In genomic region chr14:91022622-91023028, GRCh38 we compare ENCODE assay signal across 8 cellular contexts. TPM values are rescaled to one million over a fixed set of nuclear protein-coding genes. Genes with fewer than 3 reads are reported as not detected.
A peak's percentile ranks its signal among the peaks of the same experiment; 100 is the strongest.
DNase-seq lines count a peak whose midpoint lies in the region; ATAC-seq and TF ChIP-seq lines count a peak whose summit lies in the region.
"Not testable (repeated sequence)": the region's sequence is repeated elsewhere in the genome, so short reads cannot be mapped to it uniquely, and the experiment has no call there.

No MANE protein-coding gene starts in this region.

- H3K4me3 Mint-ChIP-seq in HFFc6: peak overlapping the region; percentile 75
- H3K4me3 Mint-ChIP-seq in activated naive CD4-positive, alpha-beta T cell treated with anti-CD3 and anti-CD28 coated beads, Interleukin-2, amount 10 ng/mL, durations not matched to agents 7 days and 5 days: peak overlapping the region; percentile 73

- H3K9me3 Mint-ChIP-seq in HFFc6; activated naive CD4-positive, alpha-beta T cell treated with anti-CD3 and anti-CD28 coated beads, Interleukin-2, amount 10 ng/mL, durations not matched to agents 7 days and 5 days: not testable (repeated sequence)

- DNase-seq in Ammon's horn (ENCODE audit: low spot score) (peak; percentile 33), SIG-M5 treated with dmso at 0.1 percent for 504 hours (lab: John Stamatoyannopoulos, UW; ENCODE audit: unreplicated experiment) (peak; percentile 80), germinal center (ENCODE audit: low spot score) (peak; percentile 51)
- not testable (repeated sequence) for DNase-seq in HFFc6; sciatic nerve (ENCODE audit: low spot score)
- peak; percentile 33 for DNase-seq in activated naive CD4-positive, alpha-beta T cell treated with anti-CD3 and anti-CD28 coated beads, Interleukin-2, amount 10 ng/mL, durations not matched to agents 7 days and 5 days

- H3K36me3 Mint-ChIP-seq in HFFc6 (ENCODE audit: low read depth): not testable (repeated sequence)
- peaks cover 58% of the 10 kb centered on the region for H3K36me3 Mint-ChIP-seq in activated naive CD4-positive, alpha-beta T cell treated with anti-CD3 and anti-CD28 coated beads, Interleukin-2, amount 10 ng/mL, durations not matched to agents 7 days and 5 days

- H3K4me1 Mint-ChIP-seq in HFFc6 (ENCODE audit: low read depth): not testable (repeated sequence)
- peaks cover 89% of the 10 kb centered on the region for H3K4me1 Mint-ChIP-seq in activated naive CD4-positive, alpha-beta T cell treated with anti-CD3 and anti-CD28 coated beads, Interleukin-2, amount 10 ng/mL, durations not matched to agents 7 days and 5 days

- TF ChIP-seq CTCF in HFFc6 (IDR thresholded peaks at IDR 0.05): not testable (repeated sequence)

- intact Hi-C loops in sciatic nerve (cut with DNase I): not testable (repeated sequence)

- not testable (repeated sequence) for H3K27me3 Mint-ChIP-seq in HFFc6 (ENCODE audit: insufficient read depth); activated naive CD4-positive, alpha-beta T cell treated with anti-CD3 and anti-CD28 coated beads, Interleukin-2, amount 10 ng/mL, durations not matched to agents 7 days and 5 days

- peak; percentile 86 for ATAC-seq in GM18870 (IDR thresholded peaks at IDR 0.05; ENCODE audit: unreplicated experiment)
- ATAC-seq in HG03520 (IDR thresholded peaks at IDR 0.05; ENCODE audit: unreplicated experiment): peak; percentile 94
- peak; percentile 45 for ATAC-seq in sciatic nerve

- not testable (repeated sequence) for H3K27ac Mint-ChIP-seq in HFFc6
- H3K27ac Mint-ChIP-seq in activated naive CD4-positive, alpha-beta T cell treated with anti-CD3 and anti-CD28 coated beads, Interleukin-2, amount 10 ng/mL, durations not matched to agents 7 days and 5 days: peak overlapping the region; percentile 99

- CTCF ChIA-PET in activated naive CD4-positive, alpha-beta T cell treated with anti-CD3 and anti-CD28 coated beads, Interleukin-2, amount 10 ng/mL, durations not matched to agents 7 days and 5 days (lab: Charles Lee): interaction anchor here (1.0 to 1.1 kb wide), 2 partner anchors 12 to 37 kb away, joined by 3 read pairs; no protein-coding TSS in a partner anchor

RNA-seq across cellular contexts. Expression of gene RPS6KA5, which starts 37.8 kb away (rescaled TPM):
- total RNA-seq in HFFc6 (2021; fragmentation: NEBNext Ultra II Directional; extraction: Animal tissue kit (Norgen Biotek cat#: 25700)): under 1 TPM; 0.36 to 0.91 (median 0.48) TPM
- 30.4 TPM for total RNA-seq in sciatic nerve

Comparison
In these comparisons a context has a peak if more than half of its experiments do, and no peak if none do; other contexts are left out.
1. RNA of gene RPS6KA5, which starts 37.8 kb away (total RNA-seq): 30.4 TPM in sciatic nerve (single experiment); 0.36 to 0.91 TPM in HFFc6; every median in the first group is over 10 times any median in the second.
2. Peak in every context shown above with its lines, with median percentiles within 50 percentile points of each other: ATAC-seq.